In genomic region chr3:32719931-32720330, GRCh38 we compare ENCODE assay signal across 1 cellular context.
TF ChIP-seq lines count a peak whose summit lies in the region.

No MANE protein-coding gene starts in this region.

TF ChIP-seq in K562, 482 proteins besides CTCF, POLR2A, EP300 and RAD21 (continued from another document and continues in another):
- TF ChIP-seq ZNF449 (CRISPR knock-in tag; IDR thresholded peaks at IDR 0.05) (0 out of 2 replicates have a peak, but pooled peaks have one; percentile 42), MED1 (CRISPR knock-in tag; IDR thresholded peaks at IDR 0.05; ENCODE audit: borderline replicate concordance) (no peak), HMBOX1 (IDR thresholded peaks at IDR 0.05) (no peak), REST (CRISPR knock-in tag; IDR thresholded peaks at IDR 0.05; ENCODE audit: low read depth) (no peak), EP400 (IDR thresholded peaks at IDR 0.05) (no peak), FOXO4 (CRISPR knock-in tag; IDR thresholded peaks at IDR 0.05) (no peak), PKNOX1 (IDR thresholded peaks at IDR 0.05) (no peak), HSF4 (CRISPR knock-in tag; IDR thresholded peaks at IDR 0.05; ENCODE audit: borderline replicate concordance) (no peak), GABPB2 (CRISPR knock-in tag; conservative IDR thresholded peaks at IDR 0.05) (0 out of 2 replicates have a peak, but pooled peaks have one; percentile 74), CEBPZ (IDR thresholded peaks at IDR 0.05; ENCODE audit: borderline replicate concordance, low read depth, low read length) (no peak), TAF7 (tag; IDR thresholded peaks at IDR 0.05) (no peak), BMI1 (IDR thresholded peaks at IDR 0.05; ENCODE audit: low read length) (no peak), IRF9 (tag; IDR thresholded peaks at IDR 0.05) (no peak), SMAD4 (CRISPR knock-in tag; conservative IDR thresholded peaks at IDR 0.05) (no peak), KLF1 (tag; IDR thresholded peaks at IDR 0.05) (no peak), HEY1 (CRISPR knock-in tag; IDR thresholded peaks at IDR 0.05; ENCODE audit: borderline replicate concordance) (no peak), KDM4B (IDR thresholded peaks at IDR 0.05; ENCODE audit: borderline replicate concordance in 2 of 2, low read depth in 1 of 2) (no peak), SMC3 (conservative IDR thresholded peaks at IDR 0.05; ENCODE audit: insufficient read depth, low read depth, low read length) (no peak), ZNF407 (IDR thresholded peaks at IDR 0.05; ENCODE audit: low read depth) (no peak), ID3 (CRISPR knock-in tag; IDR thresholded peaks at IDR 0.05) (0 out of 2 replicates have a peak, but pooled peaks have one; percentile 23), ID3 (tag; IDR thresholded peaks at IDR 0.05) (no peak), THAP12 (CRISPR knock-in tag; IDR thresholded peaks at IDR 0.05) (no peak), ZNF277 (CRISPR knock-in tag; IDR thresholded peaks at IDR 0.05; ENCODE audit: borderline replicate concordance) (peak; percentile 97), ZBTB8A (IDR thresholded peaks at IDR 0.05; ENCODE audit: partially characterized antibody) (no peak), OTX1 (CRISPR knock-in tag; IDR thresholded peaks at IDR 0.05) (no peak)
